ENCODE assay signal across 8 cellular contexts in genomic region chr9:101705135-101705661, GRCh38. TPM values are rescaled to one million over a fixed set of nuclear protein-coding genes. Genes with fewer than 3 reads are reported as not detected.
DNase-seq lines count a peak whose midpoint lies in the region; ATAC-seq and TF ChIP-seq lines count a peak whose summit lies in the region.

No MANE protein-coding gene starts in this region.

- in situ Hi-C loops in KBM-7 (cut with MboI; ENCODE audit: low pct_unique_long_range_greater_than_20kb, low sequenced_read_pairs): no loop called here

- no peaks in the 10 kb centered on the region for H3K4me1 ChIP-seq in muscle layer of colon (ENCODE audit: insufficient read depth, low read length)

- no peaks in the 10 kb centered on the region for H3K27me3 ChIP-seq in muscle layer of colon (ENCODE audit: control insufficient read depth in 1 of 2, insufficient read depth in 2 of 2, low read length in 2 of 2)

- H3K36me3 ChIP-seq in muscle layer of colon (ENCODE audit: insufficient read depth, low read length): no peaks in the 10 kb centered on the region

- H3K4me3 ChIP-seq in choroid plexus epithelial cell (ENCODE audit: low read depth, low read length) (peak overlapping the region; percentile 34), muscle layer of colon (ENCODE audit: low read depth in 1 of 2, low read length in 2 of 2) (peak overlapping the region; percentile 52 to 58)

- no peak for DNase-seq in Right ventricle myocardium inferior (ENCODE audit: missing footprints)
- no peak for DNase-seq in cardiac septum (ENCODE audit: low spot score)
- peak; percentile 19 for DNase-seq in choroid plexus epithelial cell (ENCODE audit: low read depth)
- no peak for DNase-seq in KBM-7

- no peaks in the 10 kb centered on the region for H3K9me3 ChIP-seq in muscle layer of colon (ENCODE audit: low read length)

- no peak overlapping the region for H3K9ac ChIP-seq in muscle layer of colon (ENCODE audit: low read length)

- TF ChIP-seq CTCF in choroid plexus epithelial cell (conservative IDR thresholded peaks at IDR 0.05; ENCODE audit: low read depth, low read length): peak; percentile 34

- intact Hi-C loops in Right ventricle myocardium inferior (cut with DNase I): no loop called here
- intact Hi-C loops in cardiac septum (cut with DNase I): no loop called here

- no peak overlapping the region for H3K27ac ChIP-seq in muscle layer of colon (ENCODE audit: low read depth, low read length)

- ATAC-seq in Right ventricle myocardium inferior: peak; percentile 91
- ATAC-seq in HG03135 (IDR thresholded peaks at IDR 0.05; ENCODE audit: unreplicated experiment): peak; percentile 73
- ATAC-seq in SK-N-SH treated with all-trans-retinoic acid at 6 μM for 48 hours: peak; percentile 57; the same call in 1 of the 3 replicates
- ATAC-seq in HG02973 (IDR thresholded peaks at IDR 0.05; ENCODE audit: unreplicated experiment): no peak

TF ChIP-seq in SK-N-SH treated with all-trans-retinoic acid at 6 μM for 48 hours, 23 proteins besides CTCF, POLR2A, EP300 and RAD21:
- TF ChIP-seq SNAI2 (CRISPR knock-in tag; IDR thresholded peaks at IDR 0.05) (no peak), OSR1 (CRISPR knock-in tag; IDR thresholded peaks at IDR 0.05) (no peak), TSHZ2 (CRISPR knock-in tag; IDR thresholded peaks at IDR 0.05) (no peak), PATZ1 (CRISPR knock-in tag; IDR thresholded peaks at IDR 0.05; ENCODE audit: borderline replicate concordance) (no peak), CREB5 (CRISPR knock-in tag; IDR thresholded peaks at IDR 0.05; ENCODE audit: low read depth) (no peak), ZFP3 (CRISPR knock-in tag; IDR thresholded peaks at IDR 0.05) (no peak), ESRRG (CRISPR knock-in tag; IDR thresholded peaks at IDR 0.05) (no peak), TCF4 (CRISPR knock-in tag; IDR thresholded peaks at IDR 0.05; ENCODE audit: borderline replicate concordance) (no peak), TOX (CRISPR knock-in tag; IDR thresholded peaks at IDR 0.05; ENCODE audit: borderline replicate concordance) (no peak), CSRNP3 (CRISPR knock-in tag; IDR thresholded peaks at IDR 0.05) (no peak), PPARA (CRISPR knock-in tag; IDR thresholded peaks at IDR 0.05; ENCODE audit: borderline replicate concordance) (no peak), CSDC2 (CRISPR knock-in tag; IDR thresholded peaks at IDR 0.05) (no peak), ZNF565 (CRISPR knock-in tag; conservative IDR thresholded peaks at IDR 0.05; ENCODE audit: low read depth) (no peak), RARB (CRISPR knock-in tag; IDR thresholded peaks at IDR 0.05) (no peak), ZC3H10 (CRISPR knock-in tag; IDR thresholded peaks at IDR 0.05) (no peak), ISL1 (CRISPR knock-in tag; IDR thresholded peaks at IDR 0.05) (no peak), ZFP30 (CRISPR knock-in tag; IDR thresholded peaks at IDR 0.05) (no peak), BACH2 (CRISPR knock-in tag; IDR thresholded peaks at IDR 0.05; ENCODE audit: borderline replicate concordance) (no peak), ARNTL (CRISPR knock-in tag; IDR thresholded peaks at IDR 0.05; ENCODE audit: borderline replicate concordance, low read depth) (no peak), ZNF70 (CRISPR knock-in tag; IDR thresholded peaks at IDR 0.05) (no peak)
TF ChIP-seq in SK-N-SH treated with all-trans-retinoic acid at 6 μM for 48 hours: peak in this region for 0.

RNA-seq across cellular contexts. Expression of gene GRIN3A, which starts 33.2 kb away (rescaled TPM):
- total RNA-seq in Right ventricle myocardium inferior: 0.92 TPM
- total RNA-seq in cardiac septum: 0.11 TPM
